Comparison of ENCODE assay signal across 2 cellular contexts in the genomic region with DNA sequence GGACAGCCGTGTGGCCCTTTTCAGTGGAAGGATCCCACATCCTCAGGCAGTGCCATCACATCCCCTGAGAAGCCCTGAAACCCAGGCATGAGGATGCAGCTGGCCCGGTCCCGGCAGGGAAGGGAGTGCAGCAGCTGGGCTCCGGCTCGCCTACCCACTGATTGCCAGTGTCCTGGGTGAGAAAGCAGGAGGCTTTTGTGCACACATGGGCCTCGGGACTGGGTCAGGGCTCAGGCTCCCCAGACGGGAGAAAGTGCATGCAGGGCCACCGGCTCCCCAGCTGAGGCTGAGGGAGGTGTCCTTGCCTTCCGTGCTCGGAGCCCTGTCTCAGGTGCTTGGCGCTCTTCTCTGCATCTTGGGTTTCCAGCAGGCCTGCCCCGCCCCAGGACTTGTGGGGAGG. TPM values are rescaled to one million over a fixed set of nuclear protein-coding genes. Genes with fewer than 3 reads are reported as not detected.
"Had no signal": no experiment of that assay in that cellular context is flagged by ENCODE, and none has a peak within 500 bp of the region (broad histone marks: within the 10 kb centered on the region; RNA-seq: fewer than 3 reads in every experiment).

No MANE protein-coding gene starts in this region.

RNA-seq across cellular contexts. Expression of gene PRODH, which starts 23.6 kb away (rescaled TPM):
- total RNA-seq: activated B cell treated with CpG ODN at 0.5 μM for 24 hours had no signal
- polyA plus RNA-seq: IgD-negative memory B cell had no signal
